ENCODE assay signal across 26 cellular contexts in the genomic region with DNA sequence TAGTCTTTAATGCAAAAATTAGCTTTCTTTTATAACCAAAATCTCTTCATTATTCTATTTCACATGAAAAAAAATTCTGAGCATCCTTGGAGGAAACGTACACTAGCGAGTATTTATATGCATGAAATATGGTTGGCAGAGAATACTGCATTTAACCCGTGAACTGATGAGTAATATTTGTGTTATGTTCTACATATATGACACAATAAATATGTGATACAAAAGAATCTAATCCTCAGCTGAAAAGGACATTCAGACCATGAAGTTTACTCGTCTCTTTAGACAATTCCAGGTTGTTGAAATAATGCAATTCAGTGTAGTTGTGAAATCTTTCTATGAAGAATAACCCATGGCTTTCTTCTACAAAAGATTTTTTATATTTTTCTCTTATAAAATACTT.
"Had no signal": no experiment of that assay in that cellular context is flagged by ENCODE, and none has a peak within 500 bp of the region (broad histone marks: within the 10 kb centered on the region; RNA-seq: fewer than 3 reads in every experiment).

No MANE protein-coding gene starts in this region.

- H3K36me3 ChIP-seq: neutrophil, right lobe of liver, sigmoid colon, suprapubic skin, tibial artery, transverse colon, upper lobe of right lung, uterus had no signal

- H3K4me3 ChIP-seq: psoas muscle, right lobe of liver, sigmoid colon, suprapubic skin, testis, tibial artery, transverse colon, upper lobe of right lung, uterus had no signal

- DNase-seq: naive thymus-derived CD8-positive, alpha-beta T cell; nephron progenitor cell; nucleus accumbens; posterior cingulate gyrus; psoas muscle; right cardiac atrium; right lobe of liver; sigmoid colon; small intestine; stimulated activated CD4-positive, alpha-beta T cell treated with anti-CD3 and anti-CD28 coated beads, Interleukin-15, amount 100 ng/mL, for 24 hours; stimulated activated CD4-positive, alpha-beta T cell treated with anti-CD3 and anti-CD28 coated beads, Interleukin-2, amount 100 ng/mL, for 24 hours; stimulated activated CD4-positive, alpha-beta T cell treated with anti-CD3 and anti-CD28 coated beads, Interleukin-2, amount 100 ng/mL, for 48 hours; stimulated activated CD4-positive, alpha-beta T cell treated with anti-CD3 and anti-CD28 coated beads, Interleukin-4, amount 100 ng/mL, for 24 hours; stimulated activated naive CD4-positive, alpha-beta T cell; stimulated activated naive CD8-positive, alpha-beta T cell treated with anti-CD3 and anti-CD28 coated beads, Interleukin-15, amount 100 ng/mL, for 72 hours; stimulated activated naive CD8-positive, alpha-beta T cell treated with anti-CD3 and anti-CD28 coated beads, Interleukin-15, Interleukin-2, amounts not matched to agents 100 U/mL and 50 U/mL, for 24 hours; substantia nigra; testis; tibial artery; transverse colon; upper lobe of right lung; uterus had no signal

- H3K27me3 ChIP-seq: neutrophil, right lobe of liver, sigmoid colon, suprapubic skin, testis, tibial artery, transverse colon, upper lobe of right lung, uterus had no signal

- ATAC-seq: naive thymus-derived CD8-positive, alpha-beta T cell; natural killer cell treated with Interleukin-12 subunit alpha and Interleukin-12 subunit beta and Interleukin-15 and Interleukin-18, amount 100 ng/mL, for 72 hours; psoas muscle; right cardiac atrium; right lobe of liver; stimulated activated memory B cell treated with anti-CD40 and anti-IgM and Interleukin-4, amounts not matched to agents 10 μg/mL and 1 μg/mL and 100 μg/mL, for 72 hours; stimulated activated naive CD8-positive, alpha-beta T cell treated with anti-CD3 and anti-CD28 coated beads, Interleukin-15, amount 100 ng/mL, for 72 hours; stimulated activated naive CD8-positive, alpha-beta T cell treated with anti-CD3 and anti-CD28 coated beads, Interleukin-15, Interleukin-2, amounts not matched to agents 100 U/mL and 50 U/mL, for 24 hours; upper lobe of right lung had no signal
